In the genomic region with DNA sequence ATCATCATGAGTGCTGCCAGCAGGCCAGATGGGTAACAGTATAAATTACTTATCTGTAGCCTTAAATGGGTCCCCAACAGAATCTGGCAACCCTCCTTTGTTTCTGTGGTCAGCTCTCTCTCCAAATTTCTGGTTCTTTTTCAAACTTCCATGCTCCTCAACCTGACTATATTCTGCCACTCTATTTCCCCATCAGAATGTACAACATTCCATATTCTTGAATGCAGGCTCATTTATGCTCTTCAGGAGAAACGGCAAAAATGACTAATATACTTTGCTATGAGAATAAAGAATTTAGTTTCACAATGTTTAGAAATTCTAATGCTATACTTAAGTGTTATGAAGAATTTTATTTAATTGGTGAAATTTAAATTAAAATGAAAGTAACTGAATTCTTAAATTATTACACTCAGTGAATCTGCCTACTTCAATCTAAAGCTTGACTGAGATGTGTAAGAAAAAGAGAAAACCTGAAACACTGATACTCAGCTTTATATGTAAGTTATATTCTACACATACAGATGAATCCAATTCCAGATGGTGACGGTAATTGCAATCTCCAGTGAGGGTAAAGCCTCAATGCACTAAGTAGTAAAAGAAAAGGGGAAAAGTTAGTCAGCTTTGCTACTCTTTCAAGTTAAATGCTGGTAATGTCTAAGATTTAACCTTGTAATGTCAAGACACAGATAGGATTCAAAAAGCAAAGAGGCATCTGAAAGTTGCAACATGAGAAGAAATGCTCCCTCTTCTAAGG, we compare ENCODE assay signal across 16 cellular contexts. TPM values are rescaled to one million over a fixed set of nuclear protein-coding genes. Genes with fewer than 3 reads are reported as not detected.
DNase-seq lines count a peak whose midpoint lies in the region; ATAC-seq and TF ChIP-seq lines count a peak whose summit lies in the region.
"Had no signal": no experiment of that assay in that cellular context is flagged by ENCODE, and none has a peak within 500 bp of the region (broad histone marks: within the 10 kb centered on the region; RNA-seq: fewer than 3 reads in every experiment).

No MANE protein-coding gene starts in this region.

- no peak overlapping the region for H4K91ac ChIP-seq in mesenchymal stem cell (ENCODE audit: low read length)

- no peak overlapping the region for H3K4me2 ChIP-seq in mesenchymal stem cell (ENCODE audit: low read length, poor library complexity, severe bottlenecking)

- H3K27me3 ChIP-seq in mesenchymal stem cell (ENCODE audit: control insufficient read depth in 1 of 2, insufficient read depth in 1 of 2, low read length in 2 of 2), result no peaks in the 10 kb centered on the region

- H3K27ac ChIP-seq in mesenchymal stem cell (ENCODE audit: low read length, poor library complexity, severe bottlenecking), result peak overlapping the region; percentile 59
- H3K27ac ChIP-seq: 22Rv1, thoracic aorta had no signal

- H3K79me1 ChIP-seq in mesenchymal stem cell (replicated peaks; ENCODE audit: low read length, poor library complexity, severe bottlenecking), result peaks cover 17% of the 10 kb centered on the region

- H4K8ac ChIP-seq in mesenchymal stem cell (ENCODE audit: low read length), result no peak overlapping the region

- no peak overlapping the region for H3K18ac ChIP-seq in mesenchymal stem cell (ENCODE audit: low read depth in 1 of 2, low read length in 2 of 2)

- TF ChIP-seq CTCF in GM13976 (IDR thresholded peaks at IDR 0.05; ENCODE audit: borderline replicate concordance, control extremely low read depth, extremely low read depth, insufficient read depth, missing control alignments), result no peak

- ATAC-seq in GM18868 (IDR thresholded peaks at IDR 0.05; ENCODE audit: unreplicated experiment), result no peak
- ATAC-seq in HG03097 (IDR thresholded peaks at IDR 0.05; ENCODE audit: low FRiP score, unreplicated experiment), result no peak
- ATAC-seq: GM12878 had no signal

- H2BK12ac ChIP-seq in mesenchymal stem cell (ENCODE audit: low read length in 2 of 2), result no peak overlapping the region

- H2AFZ ChIP-seq in mesenchymal stem cell (ENCODE audit: low read depth, low read length), result no peak overlapping the region

- H3K4me3 ChIP-seq in mesenchymal stem cell (ENCODE audit: insufficient read depth in 1 of 2, low read depth in 1 of 2, low read length in 2 of 2), result peak overlapping the region in 1 of 2 experiments; percentile 38
- H3K4me3 ChIP-seq: GM12878, thoracic aorta had no signal

- H3K4ac ChIP-seq in mesenchymal stem cell (ENCODE audit: low read depth in 1 of 2, low read length in 2 of 2), result no peak overlapping the region

- H3K4me1 ChIP-seq in mesenchymal stem cell (ENCODE audit: control insufficient read depth, insufficient read depth, low read depth, low read length), result peaks cover 7% of the 10 kb centered on the region

- in situ Hi-C loops in GM13976 (cut with MboI; ENCODE audit: low sequenced_read_pairs, unreplicated experiment), result loop anchor here (5.0 to 25.0 kb wide), 3 partner anchors 56 to 599 kb away; no protein-coding TSS in a partner anchor

- 14% methylated on average over 1 of the region's 2 CpGs for WGBS in mesenchymal stem cell

- peak overlapping the region; percentile 56 for H3K9ac ChIP-seq in mesenchymal stem cell (ENCODE audit: low read length)

- H2AK5ac ChIP-seq in mesenchymal stem cell (ENCODE audit: low read length, severe bottlenecking), result no peak overlapping the region

- no peak overlapping the region for H3K23ac ChIP-seq in mesenchymal stem cell (ENCODE audit: low read length in 2 of 2)

- no peak overlapping the region for H2BK120ac ChIP-seq in mesenchymal stem cell (ENCODE audit: low read depth, low read length)

- H2BK15ac ChIP-seq in mesenchymal stem cell (ENCODE audit: low read depth, poor library complexity, severe bottlenecking), result no peak overlapping the region

- no peak overlapping the region for H2BK5ac ChIP-seq in mesenchymal stem cell (ENCODE audit: low read depth, low read length, poor library complexity, severe bottlenecking)

- DNase-seq in DMS 273 (lab: John Stamatoyannopoulos, UW; ENCODE audit: unreplicated experiment), result peak; percentile 44
- DNase-seq in DMS 273 treated with DMSO at 0.1 percent for 48 hours (lab: John Stamatoyannopoulos, UW), result no peak
- peak; percentile 92 for DNase-seq in HCEC 1CT
- DNase-seq in amniotic stem cell (lab: John Stamatoyannopoulos, UW), result peak; percentile 33
- DNase-seq in mesenchymal stem cell, result peak; percentile 70
- no peak for DNase-seq in GM13976 (ENCODE audit: low spot score)
- DNase-seq: activated CD4-positive, alpha-beta T cell treated with anti-CD3 and anti-CD28 coated beads for 1 hour; activated gamma-delta T cell; NCI-H2107; NK-92 treated with Interleukin-12 subunit alpha and Interleukin-12 subunit beta, amount 100 ng/mL, for 24 hours; nucleus accumbens had no signal

- H3K9me3 ChIP-seq in mesenchymal stem cell (ENCODE audit: control insufficient read depth, low read length), result no peaks in the 10 kb centered on the region
- H3K9me3 ChIP-seq: thoracic aorta had no signal

- H3K14ac ChIP-seq in mesenchymal stem cell (ENCODE audit: low read length in 2 of 2), result no peak overlapping the region

- peaks cover 0 to 4% of the 10 kb centered on the region in 2 experiments for H3K36me3 ChIP-seq in mesenchymal stem cell (ENCODE audit: control insufficient read depth in 1 of 2, insufficient read depth in 2 of 2, low read depth in 1 of 2, low read length in 2 of 2)
- H3K36me3 ChIP-seq: thoracic aorta had no signal

RNA-seq across cellular contexts. Expression of a gene that starts 24.7 kb away (rescaled TPM):
- polyA plus RNA-seq in mesenchymal stem cell (2013, experiment 1 of 2), result 28.4 TPM
- 28.0 TPM for polyA plus RNA-seq in mesenchymal stem cell (2013, experiment 2 of 2)

Comparison
In these comparisons a context has a peak if more than half of its experiments do, and no peak if none do; other contexts are left out.
1. DNase-seq: peak in DMS 273 (single experiment), HCEC 1CT (single experiment), amniotic stem cell (single experiment) and mesenchymal stem cell (single experiment); none in DMS 273 treated with DMSO at 0.1 percent for 48 hours (single experiment) and GM13976 (single experiment).